Comparison of ENCODE assay signal across 24 cellular contexts in genomic region chr7:132307465-132307864, GRCh38.
A peak's percentile ranks its signal among the peaks of the same experiment; 100 is the strongest.
DNase-seq lines count a peak whose midpoint lies in the region; ATAC-seq, FAIRE-seq and TF ChIP-seq lines count a peak whose summit lies in the region.
"Had no signal": no experiment of that assay in that cellular context is flagged by ENCODE, and none has a peak within 500 bp of the region (broad histone marks: within the 10 kb centered on the region; RNA-seq: fewer than 3 reads in every experiment).

No MANE protein-coding gene starts in this region.

- POLR2A ChIA-PET in HepG2 (lab: Yijun Ruan, JAX) (no interaction called here), GM12878 (lab: Charles Lee) (no interaction called here)

- in situ Hi-C loops in HepG2 (cut with HindIII; ENCODE audit: extremely low pct_ligation_motif_present, low pct_unique_long_range_greater_than_20kb) (no loop called here), GM12878 (cut with MboI) (loop anchor here (25.0 kb wide), 1 partner anchor 1130 kb away; no protein-coding TSS in a partner anchor)

- no peaks in the 10 kb centered on the region for H3K36me3 ChIP-seq in HepG2 (replicated peaks in 1 of 2; ENCODE audit: control insufficient read depth in 1 of 2, insufficient read depth in 2 of 2, low read length in 2 of 2)
- H3K36me3 ChIP-seq in right lobe of liver = no peaks in the 10 kb centered on the region
- no peaks in the 10 kb centered on the region for H3K36me3 ChIP-seq in GM12878 (ENCODE audit: control insufficient read depth in 2 of 2, insufficient read depth in 2 of 2, low read length in 1 of 2)
- no peaks in the 10 kb centered on the region for H3K36me3 ChIP-seq in Karpas-422 (ENCODE audit: insufficient read depth, low read length)
- H3K36me3 ChIP-seq: BLaER1 treated with 17β-estradiol and CSF1 and Interleukin-3, amounts not matched to agents 10 nM and 100 nM; uterus had no signal

- CTCF ChIA-PET in HepG2 (lab: Yijun Ruan, JAX; ENCODE audit: low intra/inter-chr PET ratio, low total read pairs) (no interaction called here), GM12878 (lab: Yijun Ruan, JAX) (no interaction called here)

- H3K4me1 Mint-ChIP-seq in type B pancreatic cell (ENCODE audit: unreplicated experiment) = peaks cover 7% of the 10 kb centered on the region

- H3K9me3 Mint-ChIP-seq in type B pancreatic cell = peaks cover 1% of the 10 kb centered on the region
- H3K9me3 Mint-ChIP-seq: activated naive CD4-positive, alpha-beta T cell treated with anti-CD3 and anti-CD28 coated beads for 36 hours; activated T-cell treated with anti-CD3 and anti-CD28 coated beads, Interleukin-2, amount 50 U/mL, for 24 hours; nephron progenitor cell had no signal

- H3K9me2 ChIP-seq in Karpas-422 (replicated peaks; ENCODE audit: insufficient read depth, low read length) = no peaks in the 10 kb centered on the region

- H3K4me2 ChIP-seq in HepG2 (ENCODE audit: low read depth, low read length) (no peak overlapping the region), GM12878 (ENCODE audit: control insufficient read depth, insufficient read depth) (no peak overlapping the region), Karpas-422 (ENCODE audit: low read depth, low read length, poor library complexity, severe bottlenecking) (no peak overlapping the region)
- H3K4me2 ChIP-seq: BLaER1 treated with 17β-estradiol and CSF1 and Interleukin-3, amounts not matched to agents 10 nM and 100 nM; hepatocyte; KMS-11 had no signal

- H3K9ac ChIP-seq in HepG2 (ENCODE audit: insufficient read depth, low read depth, low read length) (no peak overlapping the region), GM12878 (ENCODE audit: control insufficient read depth, insufficient read depth, low read length) (no peak overlapping the region), Karpas-422 (ENCODE audit: low read length) (no peak overlapping the region)
- H3K9ac ChIP-seq: BLaER1 treated with 17β-estradiol and CSF1 and Interleukin-3, amounts not matched to agents 10 nM and 100 nM; KMS-11 had no signal

- no peak for DNase-seq in HepG2 (ENCODE audit: low spot score)
- DNase-seq in right lobe of liver = no peak
- peak; percentile 42 for DNase-seq in RPMI8226
- no peak for DNase-seq in GM12878 (ENCODE audit: low read depth, low spot score)
- no peak for DNase-seq in type B pancreatic cell (ENCODE audit: extremely low spot score, unreplicated experiment)
- no peak for DNase-seq in Karpas-422
- no peak for DNase-seq in effector CD8-positive, alpha-beta T cell (lab: John Stamatoyannopoulos, UW)
- DNase-seq in erythroblast (lab: John Stamatoyannopoulos, UW) = no peak
- DNase-seq: activated CD4-positive, CD25-positive, alpha-beta regulatory T cell treated with anti-CD3 and anti-CD28 coated beads, Interleukin-2, amount 50 U/mL, for 72 hours; activated CD8-positive, alpha-beta memory T cell treated with anti-CD3 and anti-CD28 coated beads for 24 hours; activated naive CD4-positive, alpha-beta T cell treated with anti-CD3 and anti-CD28 coated beads for 36 hours; activated T-cell treated with anti-CD3 and anti-CD28 coated beads, Interleukin-2, amount 50 U/mL, for 24 hours; amniotic stem cell; caudate nucleus; dorsolateral prefrontal cortex; foreskin melanocyte; left ventricle myocardium superior; mucosa of descending colon; nephron progenitor cell; uterus had no signal

- H3K36me3 Mint-ChIP-seq in type B pancreatic cell = no peaks in the 10 kb centered on the region

- WGBS in HepG2 (ENCODE audit: low lambda C conversion rate) = 15% methylated on average over 6 of the region's 7 CpGs
- WGBS in right lobe of liver (ENCODE audit: insufficient coverage, low coverage, low lambda C conversion rate, missing lambda C conversion rate) = 24% methylated on average over 2 of the region's 7 CpGs
- WGBS in GM12878 (ENCODE audit: insufficient coverage, insufficient replicate concordance, low lambda C conversion rate, missing lambda C conversion rate) = 7% methylated on average over 7 of the region's 7 CpGs

- TF ChIP-seq RAD21 in HepG2 (CRISPR knock-in tag; IDR thresholded peaks at IDR 0.05) (no peak), GM12878 (IDR thresholded peaks at IDR 0.05; ENCODE audit: insufficient read depth, low read depth, low read length) (no peak)

- H4K20me1 ChIP-seq in HepG2 (ENCODE audit: insufficient read depth, low read length) = no peaks in the 10 kb centered on the region
- H4K20me1 ChIP-seq in GM12878 (ENCODE audit: control insufficient read depth, insufficient read depth) = no peaks in the 10 kb centered on the region
- no peaks in the 10 kb centered on the region for H4K20me1 ChIP-seq in Karpas-422 (ENCODE audit: insufficient read depth, low read depth, low read length)
- H4K20me1 ChIP-seq: BLaER1 treated with 17β-estradiol and CSF1 and Interleukin-3, amounts not matched to agents 10 nM and 100 nM had no signal

- H3K4me3 Mint-ChIP-seq in type B pancreatic cell = no peak overlapping the region
- H3K4me3 Mint-ChIP-seq: activated naive CD4-positive, alpha-beta T cell treated with anti-CD3 and anti-CD28 coated beads for 36 hours; activated T-cell treated with anti-CD3 and anti-CD28 coated beads, Interleukin-2, amount 50 U/mL, for 24 hours; nephron progenitor cell had no signal

- TF ChIP-seq CTCF in HepG2 (CRISPR knock-in tag; IDR thresholded peaks at IDR 0.05) (no peak), right lobe of liver (IDR thresholded peaks at IDR 0.05) (no peak), GM12878 (IDR thresholded peaks at IDR 0.05 in 2 of 3, conservative IDR thresholded peaks at IDR 0.05 in 1 of 3; ENCODE audit: control insufficient read depth in 2 of 3, extremely low read depth in 1 of 3, insufficient read depth in 1 of 3, low read depth in 3 of 3, low read length in 3 of 3) (peak in 1 of 3 experiments; percentile 13; a peak in 1 of 6 replicates), type B pancreatic cell (conservative IDR thresholded peaks at IDR 0.05) (peak; percentile 31)

- H3K27ac ChIP-seq in HepG2 (ENCODE audit: extremely low read length, insufficient read depth, low read length) (no peak overlapping the region), right lobe of liver (no peak overlapping the region), GM12878 (ENCODE audit: control insufficient read depth, insufficient read depth) (no peak overlapping the region), Karpas-422 (ENCODE audit: low read length) (no peak overlapping the region)
- H3K27ac ChIP-seq: BLaER1 treated with 17β-estradiol and CSF1 and Interleukin-3, amounts not matched to agents 10 nM and 100 nM; dorsolateral prefrontal cortex; hepatocyte; KMS-11; uterus had no signal

- BruUV-seq in HepG2 (replicated peaks; lab: Mats Ljungman, UMichigan) = no TSS peak
- BruUV-seq in GM12878 (replicated peaks; lab: Mats Ljungman, UMichigan) = no TSS peak

- RAD21 ChIA-PET in GM12878 (lab: Charles Lee; ENCODE audit: unreplicated experiment) = no interaction called here

- SMC1A ChIA-PET in GM12878 (lab: Charles Lee; ENCODE audit: uncharacterized antibody, unreplicated experiment) = no interaction called here

- no peaks in the 10 kb centered on the region for H3K9me3 ChIP-seq in HepG2 (ENCODE audit: low read length)
- H3K9me3 ChIP-seq in right lobe of liver = no peaks in the 10 kb centered on the region
- H3K9me3 ChIP-seq in GM12878 (replicated peaks; ENCODE audit: control insufficient read depth, insufficient read depth, low read length) = no peaks in the 10 kb centered on the region
- H3K9me3 ChIP-seq in Karpas-422 (ENCODE audit: low read length) = no peaks in the 10 kb centered on the region
- H3K9me3 ChIP-seq: BLaER1 treated with 17β-estradiol and CSF1 and Interleukin-3, amounts not matched to agents 10 nM and 100 nM; mucosa of descending colon; uterus had no signal

- peaks cover 33% of the 10 kb centered on the region for H3K27me3 Mint-ChIP-seq in type B pancreatic cell

- H3K27me3 ChIP-seq in HepG2 (ENCODE audit: control insufficient read depth in 1 of 2, insufficient read depth in 2 of 2, low read length in 2 of 2) (peaks cover 0 to 10% of the 10 kb centered on the region in 2 experiments; a peak in 2 of 5 replicates), right lobe of liver (no peaks in the 10 kb centered on the region), GM12878 (replicated peaks in 1 of 2; ENCODE audit: control insufficient read depth in 2 of 2, insufficient read depth in 2 of 2, low read length in 1 of 2) (no peaks in the 10 kb centered on the region; a peak in 1 of 4 replicates), Karpas-422 (ENCODE audit: low read length) (no peaks in the 10 kb centered on the region)
- H3K27me3 ChIP-seq: BLaER1 treated with 17β-estradiol and CSF1 and Interleukin-3, amounts not matched to agents 10 nM and 100 nM; uterus had no signal

- FAIRE-seq in HepG2 (lab: Jason Lieb, UNC) = no peak
- FAIRE-seq in GM12878 (lab: Jason Lieb, UNC) = no peak
- FAIRE-seq: G401.6 had no signal

- H3K4me1 ChIP-seq in HepG2 (ENCODE audit: insufficient read depth, low read length) (no peaks in the 10 kb centered on the region), right lobe of liver (no peaks in the 10 kb centered on the region), GM12878 (ENCODE audit: control insufficient read depth, insufficient read depth, low read length) (no peaks in the 10 kb centered on the region), Karpas-422 (ENCODE audit: low read length) (no peaks in the 10 kb centered on the region)
- H3K4me1 ChIP-seq: uterus had no signal

- H3K79me2 ChIP-seq in HepG2 (ENCODE audit: insufficient read depth, low read length) = no peaks in the 10 kb centered on the region
- no peaks in the 10 kb centered on the region for H3K79me2 ChIP-seq in GM12878 (ENCODE audit: control insufficient read depth, insufficient read depth, low read length)
- no peaks in the 10 kb centered on the region for H3K79me2 ChIP-seq in Karpas-422 (ENCODE audit: low read length)
- H3K79me2 ChIP-seq: hepatocyte had no signal

- intact Hi-C loops in HepG2 (cut with micrococcal nuclease; ENCODE audit: unreplicated experiment) (no loop called here), right lobe of liver (cut with DNase I) (no loop called here), GM12878 (cut with micrococcal nuclease; ENCODE audit: unreplicated experiment) (no loop called here)

- H3K27ac Mint-ChIP-seq in type B pancreatic cell = no peak overlapping the region
- H3K27ac Mint-ChIP-seq: activated naive CD4-positive, alpha-beta T cell treated with anti-CD3 and anti-CD28 coated beads for 36 hours; activated T-cell treated with anti-CD3 and anti-CD28 coated beads, Interleukin-2, amount 50 U/mL, for 24 hours; nephron progenitor cell had no signal

- H2AFZ ChIP-seq in HepG2 (ENCODE audit: low read length) = no peak overlapping the region
- no peak overlapping the region for H2AFZ ChIP-seq in GM12878 (ENCODE audit: control insufficient read depth, low read depth, low read length)
- H2AFZ ChIP-seq in Karpas-422 (ENCODE audit: low read length) = no peak overlapping the region
- H2AFZ ChIP-seq: hepatocyte had no signal

- TF ChIP-seq EP300 in HepG2 (IDR thresholded peaks at IDR 0.05; ENCODE audit: low read depth in 2 of 2, low read length in 2 of 2) (no peak), HepG2 (CRISPR knock-in tag; IDR thresholded peaks at IDR 0.05; ENCODE audit: borderline replicate concordance) (no peak), GM12878 (IDR thresholded peaks at IDR 0.05; ENCODE audit: borderline replicate concordance in 1 of 2, control insufficient read depth in 1 of 2, low read depth in 2 of 2, low read length in 2 of 2) (no peak)

- TF ChIP-seq POLR2A in HepG2 (IDR thresholded peaks at IDR 0.05; ENCODE audit: insufficient read depth in 1 of 2, low read depth in 2 of 2, low read length in 2 of 2) = no peak
- TF ChIP-seq POLR2A in right lobe of liver (IDR thresholded peaks at IDR 0.05) = no peak
- no peak for TF ChIP-seq POLR2A in GM12878 (IDR thresholded peaks at IDR 0.05; ENCODE audit: low read depth, low read length)
- no peak for TF ChIP-seq POLR2A in erythroblast (IDR thresholded peaks at IDR 0.05; ENCODE audit: low read length)

- H3K4me3 ChIP-seq in HepG2 (replicated peaks in 1 of 3; ENCODE audit: insufficient read depth in 1 of 3, low read depth in 2 of 3, low read length in 3 of 3) (no peak overlapping the region), right lobe of liver (no peak overlapping the region), GM12878 (no peak overlapping the region), Karpas-422 (ENCODE audit: low read length) (no peak overlapping the region)
- H3K4me3 ChIP-seq: BLaER1 treated with 17β-estradiol and CSF1 and Interleukin-3, amounts not matched to agents 10 nM and 100 nM; dorsolateral prefrontal cortex; hepatocyte; mucosa of descending colon; uterus had no signal

- ATAC-seq in HepG2 = peak; percentile 43; the same call in 1 of the 3 replicates
- ATAC-seq in right lobe of liver = no peak
- peak; percentile 77 for ATAC-seq in GM12878
- ATAC-seq: left ventricle myocardium superior, mucosa of descending colon had no signal

Comparison
In these comparisons a context has a peak if more than half of its experiments do, and no peak if none do; other contexts are left out.
1. ATAC-seq: peak in HepG2 (single experiment) and GM12878 (single experiment); none in right lobe of liver (0 of 4).